ENCODE assay signal across 13 cellular contexts in the genomic region with DNA sequence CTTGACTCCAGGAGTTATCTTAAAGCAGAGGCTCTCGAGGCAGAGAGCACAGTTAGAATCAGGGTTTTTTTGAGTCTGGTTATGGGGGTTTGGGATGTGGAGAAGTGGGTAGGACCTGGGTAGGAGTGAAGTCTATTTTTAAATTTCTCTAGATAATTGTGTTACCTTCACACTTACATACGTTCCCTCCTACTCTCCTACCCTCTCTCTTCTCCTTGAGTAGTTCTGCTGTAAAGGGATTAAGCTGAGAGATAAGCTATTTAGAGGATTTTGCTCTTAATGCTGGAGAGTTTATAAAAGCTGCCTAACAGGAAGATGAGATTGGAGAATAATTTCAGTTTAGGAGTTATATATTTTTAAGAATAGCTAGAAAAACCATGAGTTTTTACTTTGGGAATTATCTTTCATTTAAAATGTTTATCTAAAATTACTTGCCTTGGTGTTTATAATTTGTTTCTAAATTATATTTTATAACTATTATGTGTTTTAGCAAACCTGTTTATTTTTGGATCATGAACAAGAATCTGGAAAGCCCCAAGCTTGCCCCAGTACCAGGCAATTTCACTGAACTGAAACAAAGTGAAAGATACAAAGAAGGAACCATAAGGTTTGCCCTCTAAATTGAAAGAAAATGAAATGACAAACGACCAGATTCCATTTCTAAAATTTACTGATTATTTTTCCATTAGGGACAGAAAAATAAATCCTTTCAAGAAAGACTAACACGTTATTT.
DNase-seq lines count a peak whose midpoint lies in the region; ATAC-seq and TF ChIP-seq lines count a peak whose summit lies in the region.
"Had no signal": no experiment of that assay in that cellular context is flagged by ENCODE, and none has a peak within 500 bp of the region (broad histone marks: within the 10 kb centered on the region; RNA-seq: fewer than 3 reads in every experiment).

No MANE protein-coding gene starts in this region.

- H3K9me3 ChIP-seq in ectodermal cell (ENCODE audit: control insufficient read depth, low read length) (no peaks in the 10 kb centered on the region), SJCRH30 (replicated peaks) (no peaks in the 10 kb centered on the region)
- H3K9me3 ChIP-seq: breast epithelium had no signal

- no peaks in the 10 kb centered on the region for H3K4me1 ChIP-seq in ectodermal cell (ENCODE audit: control insufficient read depth, insufficient read depth, low read length)
- H3K4me1 ChIP-seq in SJCRH30 = no peaks in the 10 kb centered on the region
- H3K4me1 ChIP-seq: breast epithelium had no signal

- H3K4me3 ChIP-seq in GM06990 (replicated peaks; ENCODE audit: low read depth, low read length) (peak overlapping the region; percentile 14; the same call in 1 of the 2 replicates), ectodermal cell (ENCODE audit: insufficient read depth, low read depth, low read length) (no peak overlapping the region), retinal pigment epithelial cell (ENCODE audit: low read length) (no peak overlapping the region), SJCRH30 (no peak overlapping the region)
- H3K4me3 ChIP-seq: breast epithelium had no signal

- H3K36me3 ChIP-seq in GM06990 (ENCODE audit: control insufficient read depth, insufficient read depth, low read length) = no peaks in the 10 kb centered on the region; the same call in 1 of the 2 replicates
- peaks cover 28% of the 10 kb centered on the region for H3K36me3 ChIP-seq in ectodermal cell (ENCODE audit: control insufficient read depth, insufficient read depth, low read length)
- no peaks in the 10 kb centered on the region; the same call in 1 of the 2 replicates for H3K36me3 ChIP-seq in SJCRH30
- H3K36me3 ChIP-seq: breast epithelium had no signal

- TF ChIP-seq CTCF in GM06990 (IDR thresholded peaks at IDR 0.05; ENCODE audit: insufficient read depth, low read length, poor library complexity, severe bottlenecking) = no peak
- TF ChIP-seq CTCF in retinal pigment epithelial cell (conservative IDR thresholded peaks at IDR 0.05; ENCODE audit: low read depth, low read length) = no peak

- peak overlapping the region; percentile 76 for H3K27ac ChIP-seq in ectodermal cell (ENCODE audit: insufficient read depth, low read depth, low read length, poor library complexity, severe bottlenecking)
- no peak overlapping the region for H3K27ac ChIP-seq in SJCRH30
- H3K27ac ChIP-seq: breast epithelium, C4-2B had no signal

- no peak for ATAC-seq in HG02623 (IDR thresholded peaks at IDR 0.05; ENCODE audit: unreplicated experiment)
- ATAC-seq in HG03280 (IDR thresholded peaks at IDR 0.05; ENCODE audit: unreplicated experiment) = no peak
- ATAC-seq in HG03139 (IDR thresholded peaks at IDR 0.05; ENCODE audit: unreplicated experiment) = no peak

- no peaks in the 10 kb centered on the region for H3K27me3 ChIP-seq in GM06990 (replicated peaks; ENCODE audit: control insufficient read depth, insufficient read depth, low read length)
- no peaks in the 10 kb centered on the region for H3K27me3 ChIP-seq in ectodermal cell (ENCODE audit: control insufficient read depth, insufficient read depth, low read length, poor library complexity, severe bottlenecking)
- no peaks in the 10 kb centered on the region for H3K27me3 ChIP-seq in SJCRH30
- H3K27me3 ChIP-seq: breast epithelium had no signal

- peak; percentile 33 for DNase-seq in GM06990 (ENCODE audit: extremely low read depth, insufficient read length)
- DNase-seq in NAMALWA (ENCODE audit: low spot score) = peak; percentile 81
- peak; percentile 29 for DNase-seq in retinal pigment epithelial cell (ENCODE audit: low read depth)
- DNase-seq in SJCRH30 = no peak
- DNase-seq: activated T-cell treated with anti-CD3 and anti-CD28 coated beads, Interleukin-2, amount 50 U/mL, for 48 hours; NCI-H1092; NCI-H526 treated with DMSO at 0.1 percent for 48 hours had no signal

- WGBS in ectodermal cell, 2 experiments = 92 to 97% methylated on average over 3 of the region's 4 CpGs

Comparison
In these comparisons a context has a peak if more than half of its experiments do, and no peak if none do; other contexts are left out.
1. DNase-seq: peak in GM06990 (single experiment), NAMALWA (single experiment) and retinal pigment epithelial cell (single experiment); none in SJCRH30 (0 of 2).